In the genomic region with DNA sequence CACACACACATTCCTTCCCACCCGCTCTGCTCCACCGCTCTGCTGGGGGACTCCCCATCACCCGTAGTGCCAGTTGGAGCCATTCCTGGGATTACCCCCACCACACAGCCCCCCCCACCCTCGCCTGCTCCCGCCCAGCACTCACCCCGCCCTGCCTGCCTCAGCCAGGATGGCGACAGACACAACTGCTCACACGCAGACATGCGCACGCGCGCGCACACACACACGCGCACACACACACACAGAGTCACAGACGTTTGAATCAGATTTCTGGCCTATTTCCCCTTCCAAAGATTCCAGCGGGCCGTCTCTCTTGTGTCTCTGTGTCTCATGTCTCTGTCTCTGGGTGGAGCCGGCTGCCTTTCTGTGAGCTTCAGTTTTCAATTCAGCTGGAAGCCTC, we compare ENCODE assay signal across 8 cellular contexts. TPM values are rescaled to one million over a fixed set of nuclear protein-coding genes. Genes with fewer than 3 reads are reported as not detected.
DNase-seq lines count a peak whose midpoint lies in the region; ATAC-seq and TF ChIP-seq lines count a peak whose summit lies in the region.

No MANE protein-coding gene starts in this region.

- H2BK15ac ChIP-seq in neuronal stem cell (ENCODE audit: low read length) = peak overlapping the region; percentile 65

- no peaks in the 10 kb centered on the region for H3K79me1 ChIP-seq in neuronal stem cell (ENCODE audit: low read depth, low read length)

- H3K27me3 Mint-ChIP-seq in endothelial cell (ENCODE audit: unreplicated experiment) (peaks cover 40% of the 10 kb centered on the region), progenitor cell of endocrine pancreas (peaks cover 63% of the 10 kb centered on the region)
- peaks cover 41 to 48% of the 10 kb centered on the region in 2 donors for H3K27me3 Mint-ChIP-seq in natural killer cell treated with Interleukin-12 subunit alpha and Interleukin-12 subunit beta and Interleukin-15 and Interleukin-18, amount 100 ng/mL, for 72 hours
- H3K27me3 Mint-ChIP-seq in activated CD4-positive, alpha-beta memory T cell treated with anti-CD3 and anti-CD28 coated beads for 36 hours = peaks cover 41% of the 10 kb centered on the region

- CTCF ChIA-PET in activated CD4-positive, alpha-beta memory T cell treated with anti-CD3 and anti-CD28 coated beads for 36 hours (lab: Charles Lee) = no interaction called here

- H3K18ac ChIP-seq in neuronal stem cell (ENCODE audit: low read length) = peak overlapping the region; percentile 85

- peak overlapping the region; percentile 20 for H2AK5ac ChIP-seq in neuronal stem cell (ENCODE audit: low read depth, low read length)

- peak overlapping the region; percentile 65 for H2BK120ac ChIP-seq in neuronal stem cell (ENCODE audit: low read depth, low read length)

- no peak for TF ChIP-seq POLR2A in NB4 (IDR thresholded peaks at IDR 0.05; ENCODE audit: extremely low read depth, insufficient read length)

- H3K27ac ChIP-seq in neuronal stem cell (replicated peaks; ENCODE audit: low read length) = no peak overlapping the region

- H3K14ac ChIP-seq in neuronal stem cell (ENCODE audit: low read length) = no peak overlapping the region

- H3K9me3 Mint-ChIP-seq in endothelial cell (ENCODE audit: unreplicated experiment) (no peaks in the 10 kb centered on the region), progenitor cell of endocrine pancreas (ENCODE audit: low read depth) (no peaks in the 10 kb centered on the region)
- no peaks in the 10 kb centered on the region for H3K9me3 Mint-ChIP-seq in natural killer cell treated with Interleukin-12 subunit alpha and Interleukin-12 subunit beta and Interleukin-15 and Interleukin-18, amount 100 ng/mL, for 72 hours
- H3K9me3 Mint-ChIP-seq in activated CD4-positive, alpha-beta memory T cell treated with anti-CD3 and anti-CD28 coated beads for 36 hours = no peaks in the 10 kb centered on the region

- H2BK5ac ChIP-seq in neuronal stem cell (ENCODE audit: low read length) = no peak overlapping the region

- H3K36me3 Mint-ChIP-seq in endothelial cell (ENCODE audit: low read depth, unreplicated experiment) = no peaks in the 10 kb centered on the region
- H3K36me3 Mint-ChIP-seq in natural killer cell treated with Interleukin-12 subunit alpha and Interleukin-12 subunit beta and Interleukin-15 and Interleukin-18, amount 100 ng/mL, for 72 hours = no peaks in the 10 kb centered on the region
- H3K36me3 Mint-ChIP-seq in activated CD4-positive, alpha-beta memory T cell treated with anti-CD3 and anti-CD28 coated beads for 36 hours = no peaks in the 10 kb centered on the region
- no peaks in the 10 kb centered on the region for H3K36me3 Mint-ChIP-seq in progenitor cell of endocrine pancreas (ENCODE audit: insufficient read depth)

- no peak overlapping the region for H3K9ac ChIP-seq in neuronal stem cell (ENCODE audit: low read depth, low read length, poor library complexity)

- H3K9me3 ChIP-seq in neuronal stem cell (replicated peaks in 1 of 2; ENCODE audit: control insufficient read depth in 2 of 2, insufficient read depth in 1 of 2, low read depth in 1 of 2, low read length in 2 of 2) = no peaks in the 10 kb centered on the region

- peak overlapping the region; percentile 25 for H3K4ac ChIP-seq in neuronal stem cell (ENCODE audit: low read length)

- WGBS in neuronal stem cell (ENCODE audit: extremely low coverage in 2 of 2, insufficient read length in 2 of 2, insufficient replicate concordance in 1 of 2), 2 donors = no CpG with 5 or more reads among the region's 19 CpGs

- H3K23ac ChIP-seq in neuronal stem cell (ENCODE audit: low read depth, low read length, poor library complexity) = no peak overlapping the region

- peaks cover 5 to 34% (median 30%) of the 10 kb centered on the region in 3 experiments for H3K27me3 ChIP-seq in neuronal stem cell (ENCODE audit: control insufficient read depth in 3 of 3, insufficient read depth in 3 of 3, low read depth in 1 of 3, low read length in 3 of 3)

- no peak for ATAC-seq in natural killer cell treated with Interleukin-12 subunit alpha and Interleukin-12 subunit beta and Interleukin-15 and Interleukin-18, amount 100 ng/mL, for 72 hours

- no peak for TF ChIP-seq CTCF in NB4 (IDR thresholded peaks at IDR 0.05; ENCODE audit: low read depth, low read length)
- TF ChIP-seq CTCF in endothelial cell (IDR thresholded peaks at IDR 0.05; ENCODE audit: unreplicated experiment) = no peak
- no peak for TF ChIP-seq CTCF in progenitor cell of endocrine pancreas (IDR thresholded peaks at IDR 0.05; ENCODE audit: unreplicated experiment)

- H3K4me2 ChIP-seq in neuronal stem cell (ENCODE audit: insufficient read depth, low read length, poor library complexity, severe bottlenecking) = no peak overlapping the region

- no peak overlapping the region for H3K4me3 ChIP-seq in NB4 (ENCODE audit: low read depth, low read length)
- no peak overlapping the region for H3K4me3 ChIP-seq in neuronal stem cell (ENCODE audit: low read length in 2 of 2)

- H3K4me3 Mint-ChIP-seq in endothelial cell (ENCODE audit: unreplicated experiment) (no peak overlapping the region), progenitor cell of endocrine pancreas (ENCODE audit: low read depth) (no peak overlapping the region)
- H3K4me3 Mint-ChIP-seq in natural killer cell treated with Interleukin-12 subunit alpha and Interleukin-12 subunit beta and Interleukin-15 and Interleukin-18, amount 100 ng/mL, for 72 hours = no peak overlapping the region
- H3K4me3 Mint-ChIP-seq in activated CD4-positive, alpha-beta memory T cell treated with anti-CD3 and anti-CD28 coated beads for 36 hours = no peak overlapping the region

- H2BK12ac ChIP-seq in neuronal stem cell (ENCODE audit: low read length) = no peak overlapping the region

- H3K36me3 ChIP-seq in neuronal stem cell (replicated peaks in 1 of 2; ENCODE audit: control insufficient read depth in 2 of 2, insufficient read depth in 2 of 2, low read length in 2 of 2) = no peaks in the 10 kb centered on the region

- no peak overlapping the region for H4K8ac ChIP-seq in neuronal stem cell (ENCODE audit: low read depth, low read length)

- POLR2A ChIA-PET in activated CD4-positive, alpha-beta memory T cell treated with anti-CD3 and anti-CD28 coated beads for 36 hours (lab: Charles Lee) = no interaction called here

- peak overlapping the region; percentile 82 for H3K27ac Mint-ChIP-seq in endothelial cell (ENCODE audit: unreplicated experiment)
- H3K27ac Mint-ChIP-seq in natural killer cell treated with Interleukin-12 subunit alpha and Interleukin-12 subunit beta and Interleukin-15 and Interleukin-18, amount 100 ng/mL, for 72 hours = no peak overlapping the region
- no peak overlapping the region for H3K27ac Mint-ChIP-seq in activated CD4-positive, alpha-beta memory T cell treated with anti-CD3 and anti-CD28 coated beads for 36 hours
- H3K27ac Mint-ChIP-seq in progenitor cell of endocrine pancreas = no peak overlapping the region

- H3K4me1 Mint-ChIP-seq in endothelial cell (ENCODE audit: unreplicated experiment) (peaks cover 15% of the 10 kb centered on the region), progenitor cell of endocrine pancreas (ENCODE audit: low read depth) (peaks cover 17% of the 10 kb centered on the region)
- peaks cover 6 to 11% of the 10 kb centered on the region in 2 donors for H3K4me1 Mint-ChIP-seq in natural killer cell treated with Interleukin-12 subunit alpha and Interleukin-12 subunit beta and Interleukin-15 and Interleukin-18, amount 100 ng/mL, for 72 hours (ENCODE audit: low read depth in 2 of 2)
- H3K4me1 Mint-ChIP-seq in activated CD4-positive, alpha-beta memory T cell treated with anti-CD3 and anti-CD28 coated beads for 36 hours (ENCODE audit: low read depth) = peaks cover 16% of the 10 kb centered on the region

- H4K91ac ChIP-seq in neuronal stem cell (ENCODE audit: low read depth, low read length, poor library complexity) = no peak overlapping the region

- H2AFZ ChIP-seq in neuronal stem cell (ENCODE audit: low read length) = peak overlapping the region; percentile 9

- intact Hi-C loops in activated CD4-positive, alpha-beta memory T cell treated with anti-CD3 and anti-CD28 coated beads for 36 hours (cut with micrococcal nuclease) = no loop called here

- H3K4me1 ChIP-seq in neuronal stem cell (ENCODE audit: control insufficient read depth in 2 of 2, insufficient read depth in 1 of 2, low read depth in 1 of 2, low read length in 2 of 2) = peaks cover 47 to 53% of the 10 kb centered on the region in 2 donors

- DNase-seq in COLO668 (lab: John Stamatoyannopoulos, UW; ENCODE audit: unreplicated experiment) (peak; percentile 6), NB4 (ENCODE audit: low read depth) (peak; percentile 28), endothelial cell (ENCODE audit: low spot score) (no peak), neuronal stem cell (ENCODE audit: low spot score) (no peak), NCI-H510A (lab: John Stamatoyannopoulos, UW) (no peak), progenitor cell of endocrine pancreas (ENCODE audit: low spot score, unreplicated experiment) (no peak)
- DNase-seq in natural killer cell treated with Interleukin-12 subunit alpha and Interleukin-12 subunit beta and Interleukin-15 and Interleukin-18, amount 100 ng/mL, for 72 hours (ENCODE audit: low spot score) = no peak
- DNase-seq in activated CD4-positive, alpha-beta memory T cell treated with anti-CD3 and anti-CD28 coated beads for 36 hours = no peak

RNA-seq across cellular contexts. Expression of a gene that starts 4.4 kb away (rescaled TPM):
- total RNA-seq in endothelial cell (ENCODE audit: unreplicated experiment) = not detected
- polyA plus RNA-seq in neuronal stem cell (2013, experiment 1 of 2) = 3.0 TPM
- polyA plus RNA-seq in neuronal stem cell (2013, experiment 2 of 2) = 2.8 TPM
- not detected for total RNA-seq in natural killer cell treated with Interleukin-12 subunit alpha and Interleukin-12 subunit beta and Interleukin-15 and Interleukin-18, amount 100 ng/mL, for 72 hours
- total RNA-seq in activated CD4-positive, alpha-beta memory T cell treated with anti-CD3 and anti-CD28 coated beads for 36 hours = under 1 TPM in 1 of 2 experiments, not detected in 1; 0.05 TPM
- 0.19 and 0.36 TPM in 2 replicates for total RNA-seq in progenitor cell of endocrine pancreas

RNA-seq across cellular contexts. Expression of a gene that starts 17.9 kb away (rescaled TPM):
- total RNA-seq in endothelial cell (ENCODE audit: unreplicated experiment) (72.5 TPM), progenitor cell of endocrine pancreas (84.1 and 90.3 TPM in 2 replicates)
- polyA plus RNA-seq in neuronal stem cell (2013, experiment 1 of 2) = 17.6 TPM
- 18.9 TPM for polyA plus RNA-seq in neuronal stem cell (2013, experiment 2 of 2)
- total RNA-seq in natural killer cell treated with Interleukin-12 subunit alpha and Interleukin-12 subunit beta and Interleukin-15 and Interleukin-18, amount 100 ng/mL, for 72 hours = 10 to 100 TPM; 15.3 to 25.6 TPM
- total RNA-seq in activated CD4-positive, alpha-beta memory T cell treated with anti-CD3 and anti-CD28 coated beads for 36 hours = 10 to 100 TPM; 22.8 to 23.4 TPM

RNA-seq across cellular contexts. Expression of a gene that starts 32.4 kb away (rescaled TPM):
- 0.49 TPM for total RNA-seq in endothelial cell (ENCODE audit: unreplicated experiment)
- 0.04 TPM for polyA plus RNA-seq in neuronal stem cell (2013, experiment 1 of 2)
- 0.07 TPM for polyA plus RNA-seq in neuronal stem cell (2013, experiment 2 of 2)
- not detected for total RNA-seq in natural killer cell treated with Interleukin-12 subunit alpha and Interleukin-12 subunit beta and Interleukin-15 and Interleukin-18, amount 100 ng/mL, for 72 hours
- total RNA-seq in activated CD4-positive, alpha-beta memory T cell treated with anti-CD3 and anti-CD28 coated beads for 36 hours = not detected
- total RNA-seq in progenitor cell of endocrine pancreas = 8.5 and 9.1 TPM in 2 replicates

RNA-seq across cellular contexts. Expression of a gene that starts 56.7 kb away (rescaled TPM):
- total RNA-seq in endothelial cell (ENCODE audit: unreplicated experiment) (0.72 TPM), progenitor cell of endocrine pancreas (1.7 and 3.5 TPM in 2 replicates)
- 1.8 TPM for polyA plus RNA-seq in neuronal stem cell (2013, experiment 1 of 2)
- 2.2 TPM for polyA plus RNA-seq in neuronal stem cell (2013, experiment 2 of 2)
- 1 to 10 TPM; 1.1 to 2.8 TPM for total RNA-seq in natural killer cell treated with Interleukin-12 subunit alpha and Interleukin-12 subunit beta and Interleukin-15 and Interleukin-18, amount 100 ng/mL, for 72 hours
- total RNA-seq in activated CD4-positive, alpha-beta memory T cell treated with anti-CD3 and anti-CD28 coated beads for 36 hours = 1 to 10 TPM; 8.1 to 8.5 TPM

Comparison
In these comparisons a context has a peak if more than half of its experiments do, and no peak if none do; other contexts are left out.
1. DNase-seq: peak in COLO668 (single experiment) and NB4 (single experiment); none in endothelial cell (single experiment), neuronal stem cell (single experiment), NCI-H510A (single experiment), natural killer cell treated with Interleukin-12 subunit alpha and Interleukin-12 subunit beta and Interleukin-15 and Interleukin-18, amount 100 ng/mL, for 72 hours (single experiment), activated CD4-positive, alpha-beta memory T cell treated with anti-CD3 and anti-CD28 coated beads for 36 hours (single experiment) and progenitor cell of endocrine pancreas (single experiment).